Comparison of ENCODE assay signal across 2 cellular contexts in the genomic region with DNA sequence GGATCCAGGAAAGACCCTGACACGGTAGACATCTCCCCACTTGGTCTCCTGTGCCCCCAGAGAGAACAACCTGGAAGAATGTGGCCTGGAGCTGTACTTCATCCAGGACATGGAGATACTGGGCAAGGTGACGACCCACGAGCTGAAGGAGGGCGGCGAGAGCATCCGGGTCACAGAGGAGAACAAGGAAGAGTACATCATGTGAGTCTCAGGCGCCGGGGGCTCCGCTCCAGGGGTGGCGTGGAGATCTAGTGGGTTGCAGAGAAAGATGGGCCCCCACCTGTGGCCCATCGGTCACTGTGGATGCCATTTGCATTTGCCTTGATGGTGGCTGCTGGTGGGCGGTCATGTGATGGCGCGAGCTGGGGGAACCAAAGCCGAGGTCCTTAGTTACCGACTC.
TF ChIP-seq lines count a peak whose summit lies in the region.

No MANE protein-coding gene starts in this region.

TF ChIP-seq in HEK293, 187 proteins besides CTCF, POLR2A, EP300 and RAD21 (continued from another document):
- TF ChIP-seq, protein P1, sequence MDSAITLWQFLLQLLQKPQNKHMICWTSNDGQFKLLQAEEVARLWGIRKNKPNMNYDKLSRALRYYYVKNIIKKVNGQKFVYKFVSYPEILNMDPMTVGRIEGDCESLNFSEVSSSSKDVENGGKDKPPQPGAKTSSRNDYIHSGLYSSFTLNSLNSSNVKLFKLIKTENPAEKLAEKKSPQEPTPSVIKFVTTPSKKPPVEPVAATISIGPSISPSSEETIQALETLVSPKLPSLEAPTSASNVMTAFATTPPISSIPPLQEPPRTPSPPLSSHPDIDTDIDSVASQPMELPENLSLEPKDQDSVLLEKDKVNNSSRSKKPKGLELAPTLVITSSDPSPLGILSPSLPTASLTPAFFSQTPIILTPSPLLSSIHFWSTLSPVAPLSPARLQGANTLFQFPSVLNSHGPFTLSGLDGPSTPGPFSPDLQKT (IDR thresholded peaks at IDR 0.05; ENCODE audit: borderline replicate concordance, low read depth, low read length) = no peak
- 0 out of 2 replicates have a peak, but pooled peaks have one; percentile 11 for TF ChIP-seq SCRT1 (tag by site-specific recombination; IDR thresholded peaks at IDR 0.05; ENCODE audit: borderline replicate concordance)
- TF ChIP-seq ZNF138 (tag by site-specific recombination; IDR thresholded peaks at IDR 0.05; ENCODE audit: borderline replicate concordance) = no peak
- no peak for TF ChIP-seq ZNF549 (tag by site-specific recombination; IDR thresholded peaks at IDR 0.05)
- TF ChIP-seq ZNF2 (tag by site-specific recombination; IDR thresholded peaks at IDR 0.05) = no peak
- no peak for TF ChIP-seq ZNF544 (tag by site-specific recombination; IDR thresholded peaks at IDR 0.05)
- no peak for TF ChIP-seq SP2 (tag by site-specific recombination; IDR thresholded peaks at IDR 0.05)
- TF ChIP-seq, protein P2, sequence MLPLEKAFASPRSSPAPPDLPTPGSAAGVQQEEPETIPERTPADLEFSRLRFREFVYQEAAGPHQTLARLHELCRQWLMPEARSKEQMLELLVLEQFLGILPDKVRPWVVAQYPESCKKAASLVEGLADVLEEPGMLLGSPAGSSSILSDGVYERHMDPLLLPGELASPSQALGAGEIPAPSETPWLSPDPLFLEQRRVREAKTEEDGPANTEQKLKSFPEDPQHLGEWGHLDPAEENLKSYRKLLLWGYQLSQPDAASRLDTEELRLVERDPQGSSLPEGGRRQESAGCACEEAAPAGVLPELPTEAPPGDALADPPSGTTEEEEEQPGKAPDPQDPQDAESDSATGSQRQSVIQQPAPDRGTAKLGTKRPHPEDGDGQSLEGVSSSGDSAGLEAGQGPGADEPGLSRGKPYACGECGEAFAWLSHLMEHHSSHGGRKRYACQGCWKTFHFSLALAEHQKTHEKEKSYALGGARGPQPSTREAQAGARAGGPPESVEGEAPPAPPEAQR (tag by site-specific recombination; IDR thresholded peaks at IDR 0.05) = no peak

TF ChIP-seq in GM23338, 12 proteins besides CTCF, POLR2A, EP300 and RAD21 (continued from another document):
- TF ChIP-seq, protein P3, sequence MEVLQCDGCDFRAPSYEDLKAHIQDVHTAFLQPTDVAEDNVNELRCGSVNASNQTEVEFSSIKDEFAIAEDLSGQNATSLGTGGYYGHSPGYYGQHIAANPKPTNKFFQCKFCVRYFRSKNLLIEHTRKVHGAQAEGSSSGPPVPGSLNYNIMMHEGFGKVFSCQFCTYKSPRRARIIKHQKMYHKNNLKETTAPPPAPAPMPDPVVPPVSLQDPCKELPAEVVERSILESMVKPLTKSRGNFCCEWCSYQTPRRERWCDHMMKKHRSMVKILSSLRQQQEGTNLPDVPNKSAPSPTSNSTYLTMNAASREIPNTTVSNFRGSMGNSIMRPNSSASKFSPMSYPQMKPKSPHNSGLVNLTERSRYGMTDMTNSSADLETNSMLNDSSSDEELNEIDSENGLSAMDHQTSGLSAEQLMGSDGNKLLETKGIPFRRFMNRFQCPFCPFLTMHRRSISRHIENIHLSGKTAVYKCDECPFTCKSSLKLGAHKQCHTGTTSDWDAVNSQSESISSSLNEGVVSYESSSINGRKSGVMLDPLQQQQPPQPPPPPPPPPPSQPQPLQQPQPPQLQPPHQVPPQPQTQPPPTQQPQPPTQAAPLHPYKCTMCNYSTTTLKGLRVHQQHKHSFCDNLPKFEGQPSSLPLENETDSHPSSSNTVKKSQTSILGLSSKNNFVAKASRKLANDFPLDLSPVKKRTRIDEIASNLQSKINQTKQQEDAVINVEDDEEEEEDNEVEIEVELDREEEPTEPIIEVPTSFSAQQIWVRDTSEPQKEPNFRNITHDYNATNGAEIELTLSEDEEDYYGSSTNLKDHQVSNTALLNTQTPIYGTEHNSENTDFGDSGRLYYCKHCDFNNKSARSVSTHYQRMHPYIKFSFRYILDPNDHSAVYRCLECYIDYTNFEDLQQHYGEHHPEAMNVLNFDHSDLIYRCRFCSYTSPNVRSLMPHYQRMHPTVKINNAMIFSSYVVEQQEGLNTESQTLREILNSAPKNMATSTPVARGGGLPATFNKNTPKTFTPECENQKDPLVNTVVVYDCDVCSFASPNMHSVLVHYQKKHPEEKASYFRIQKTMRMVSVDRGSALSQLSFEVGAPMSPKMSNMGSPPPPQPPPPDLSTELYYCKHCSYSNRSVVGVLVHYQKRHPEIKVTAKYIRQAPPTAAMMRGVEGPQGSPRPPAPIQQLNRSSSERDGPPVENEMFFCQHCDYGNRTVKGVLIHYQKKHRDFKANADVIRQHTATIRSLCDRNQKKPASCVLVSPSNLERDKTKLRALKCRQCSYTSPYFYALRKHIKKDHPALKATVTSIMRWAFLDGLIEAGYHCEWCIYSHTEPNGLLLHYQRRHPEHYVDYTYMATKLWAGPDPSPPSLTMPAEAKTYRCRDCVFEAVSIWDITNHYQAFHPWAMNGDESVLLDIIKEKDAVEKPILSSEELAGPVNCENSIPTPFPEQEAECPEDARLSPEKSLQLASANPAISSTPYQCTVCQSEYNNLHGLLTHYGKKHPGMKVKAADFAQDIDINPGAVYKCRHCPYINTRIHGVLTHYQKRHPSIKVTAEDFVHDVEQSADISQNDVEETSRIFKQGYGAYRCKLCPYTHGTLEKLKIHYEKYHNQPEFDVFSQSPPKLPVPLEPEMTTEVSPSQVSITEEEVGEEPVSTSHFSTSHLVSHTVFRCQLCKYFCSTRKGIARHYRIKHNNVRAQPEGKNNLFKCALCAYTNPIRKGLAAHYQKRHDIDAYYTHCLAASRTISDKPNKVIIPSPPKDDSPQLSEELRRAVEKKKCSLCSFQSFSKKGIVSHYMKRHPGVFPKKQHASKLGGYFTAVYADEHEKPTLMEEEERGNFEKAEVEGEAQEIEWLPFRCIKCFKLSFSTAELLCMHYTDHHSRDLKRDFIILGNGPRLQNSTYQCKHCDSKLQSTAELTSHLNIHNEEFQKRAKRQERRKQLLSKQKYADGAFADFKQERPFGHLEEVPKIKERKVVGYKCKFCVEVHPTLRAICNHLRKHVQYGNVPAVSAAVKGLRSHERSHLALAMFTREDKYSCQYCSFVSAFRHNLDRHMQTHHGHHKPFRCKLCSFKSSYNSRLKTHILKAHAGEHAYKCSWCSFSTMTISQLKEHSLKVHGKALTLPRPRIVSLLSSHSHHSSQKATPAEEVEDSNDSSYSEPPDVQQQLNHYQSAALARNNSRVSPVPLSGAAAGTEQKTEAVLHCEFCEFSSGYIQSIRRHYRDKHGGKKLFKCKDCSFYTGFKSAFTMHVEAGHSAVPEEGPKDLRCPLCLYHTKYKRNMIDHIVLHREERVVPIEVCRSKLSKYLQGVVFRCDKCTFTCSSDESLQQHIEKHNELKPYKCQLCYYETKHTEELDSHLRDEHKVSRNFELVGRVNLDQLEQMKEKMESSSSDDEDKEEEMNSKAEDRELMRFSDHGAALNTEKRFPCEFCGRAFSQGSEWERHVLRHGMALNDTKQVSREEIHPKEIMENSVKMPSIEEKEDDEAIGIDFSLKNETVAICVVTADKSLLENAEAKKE (CRISPR knock-in tag; IDR thresholded peaks at IDR 0.05) = no peak
- TF ChIP-seq CREB1 (CRISPR knock-in tag; IDR thresholded peaks at IDR 0.05; ENCODE audit: low read depth) (no peak), JUNB (IDR thresholded peaks at IDR 0.05; ENCODE audit: unreplicated experiment) (no peak), NANOG (IDR thresholded peaks at IDR 0.05; ENCODE audit: borderline replicate concordance) (no peak), ZNF331 (CRISPR knock-in tag; IDR thresholded peaks at IDR 0.05; ENCODE audit: low read depth) (no peak)
